In genomic region chr20:34571753-34572152, GRCh38 we compare ENCODE assay signal across 10 cellular contexts.
"Had no signal": no experiment of that assay in that cellular context is flagged by ENCODE, and none has a peak within 500 bp of the region (broad histone marks: within the 10 kb centered on the region; RNA-seq: fewer than 3 reads in every experiment).

No MANE protein-coding gene starts in this region.

- H3K4me3 ChIP-seq: pancreas, thyroid gland had no signal

- H3K27me3 ChIP-seq: brain microvascular endothelial cell, pancreas, thyroid gland had no signal

- H3K9me3 Mint-ChIP-seq: activated naive CD4-positive, alpha-beta T cell treated with anti-CD3 and anti-CD28 coated beads, Interleukin-2, amount 50 U/mL, for 72 hours had no signal

- H3K9me3 ChIP-seq: pancreas, thyroid gland had no signal

- H3K4me1 ChIP-seq: pancreas had no signal

- DNase-seq: brain microvascular endothelial cell; dermis blood vessel endothelial cell; foreskin melanocyte; left ventricle myocardium superior; pancreas; stimulated activated CD4-positive, alpha-beta T cell treated with anti-CD3 and anti-CD28 coated beads, Interleukin-15, amount 100 ng/mL, for 24 hours; stimulated activated CD4-positive, alpha-beta T cell treated with anti-CD3 and anti-CD28 coated beads, Interleukin-4, amount 100 ng/mL, for 24 hours; SW 1271; thyroid gland had no signal

- ATAC-seq: activated naive CD4-positive, alpha-beta T cell treated with anti-CD3 and anti-CD28 coated beads, Interleukin-2, amount 50 U/mL, for 72 hours; left ventricle myocardium superior had no signal

- H3K27ac ChIP-seq: brain microvascular endothelial cell, pancreas, thyroid gland had no signal

- H3K36me3 ChIP-seq: brain microvascular endothelial cell, pancreas, thyroid gland had no signal
